8 cellular contexts compared by ENCODE assay signal in genomic region chr10:69318087-69318996, GRCh38. TPM values are rescaled to one million over a fixed set of nuclear protein-coding genes. Genes with fewer than 3 reads are reported as not detected.
DNase-seq lines count a peak whose midpoint lies in the region; ATAC-seq and TF ChIP-seq lines count a peak whose summit lies in the region.

No MANE protein-coding gene starts in this region.

- H3K4me3 ChIP-seq in HUES6 (ENCODE audit: low read depth, low read length) = peak overlapping the region; percentile 96
- H3K4me3 ChIP-seq in naive thymus-derived CD4-positive, alpha-beta T cell (ENCODE audit: low read length) = peak overlapping the region; percentile 85

- peak overlapping the region; percentile 98 to 99 for H3K4me3 Mint-ChIP-seq in activated T-cell treated with anti-CD3 and anti-CD28 coated beads, Interleukin-2, amount 50 U/mL, for 72 hours
- H3K4me3 Mint-ChIP-seq in naive thymus-derived CD4-positive, alpha-beta T cell = peak overlapping the region; percentile 86 to 99 (median 96)
- peak overlapping the region; percentile 97 to 99 for H3K4me3 Mint-ChIP-seq in stimulated activated naive B cell treated with anti-CD40 and anti-IgM and Interleukin-4, amounts not matched to agents 10 μg/mL and 1 μg/mL and 100 μg/mL, for 72 hours

- no peaks in the 10 kb centered on the region for H3K9me3 ChIP-seq in HUES6 (ENCODE audit: control insufficient read depth, insufficient read depth, low read depth, low read length)
- H3K9me3 ChIP-seq in naive thymus-derived CD4-positive, alpha-beta T cell (ENCODE audit: control insufficient read depth in 2 of 3, low read length in 3 of 3) = no peaks in the 10 kb centered on the region

- peak overlapping the region; percentile 66; the same call in 1 of the 2 replicates for H3K27ac ChIP-seq in HUES6 (ENCODE audit: low read depth, low read length)
- peak overlapping the region; percentile 90 for H3K27ac ChIP-seq in naive thymus-derived CD4-positive, alpha-beta T cell (ENCODE audit: low read depth, low read length)

- peak overlapping the region; percentile 83 for H3K9ac ChIP-seq in HUES6 (ENCODE audit: low read length)

- H3K27ac Mint-ChIP-seq in activated T-cell treated with anti-CD3 and anti-CD28 coated beads, Interleukin-2, amount 50 U/mL, for 72 hours = peak overlapping the region; percentile 76
- peak overlapping the region; percentile 51 to 97 (median 90) for H3K27ac Mint-ChIP-seq in naive thymus-derived CD4-positive, alpha-beta T cell
- H3K27ac Mint-ChIP-seq in stimulated activated naive B cell treated with anti-CD40 and anti-IgM and Interleukin-4, amounts not matched to agents 10 μg/mL and 1 μg/mL and 100 μg/mL, for 72 hours = peak overlapping the region; percentile 96

- intact Hi-C loops in naive thymus-derived CD4-positive, alpha-beta T cell (cut with micrococcal nuclease) = loop anchor here (1.0 to 10.0 kb wide), 16 partner anchors 10 to 1556 kb away; partner anchors contain the start of genes SUPV3L1 (in 2 of the 2), TYSND1 (in 2 of the 2), VPS26A (in 2 of the 2) and DDX21 (in 1 of the 2)

- H3K9me3 Mint-ChIP-seq in activated T-cell treated with anti-CD3 and anti-CD28 coated beads, Interleukin-2, amount 50 U/mL, for 72 hours = no peaks in the 10 kb centered on the region
- no peaks in the 10 kb centered on the region for H3K9me3 Mint-ChIP-seq in naive thymus-derived CD4-positive, alpha-beta T cell
- H3K9me3 Mint-ChIP-seq in stimulated activated naive B cell treated with anti-CD40 and anti-IgM and Interleukin-4, amounts not matched to agents 10 μg/mL and 1 μg/mL and 100 μg/mL, for 72 hours = no peaks in the 10 kb centered on the region

- peak; percentile 82 for ATAC-seq in GM21390 (IDR thresholded peaks at IDR 0.05; ENCODE audit: unreplicated experiment)
- ATAC-seq in activated T-cell treated with anti-CD3 and anti-CD28 coated beads, Interleukin-2, amount 50 U/mL, for 72 hours (replicated peaks in 1 of 2) = peak; percentile 86 to 92
- ATAC-seq in naive thymus-derived CD4-positive, alpha-beta T cell = peak; percentile 97
- peak; percentile 90 to 93 for ATAC-seq in stimulated activated naive B cell treated with anti-CD40 and anti-IgM and Interleukin-4, amounts not matched to agents 10 μg/mL and 1 μg/mL and 100 μg/mL, for 72 hours (replicated peaks)

- no peaks in the 10 kb centered on the region for H3K27me3 Mint-ChIP-seq in activated T-cell treated with anti-CD3 and anti-CD28 coated beads, Interleukin-2, amount 50 U/mL, for 72 hours (ENCODE audit: low read depth)
- H3K27me3 Mint-ChIP-seq in naive thymus-derived CD4-positive, alpha-beta T cell = no peaks in the 10 kb centered on the region
- H3K27me3 Mint-ChIP-seq in stimulated activated naive B cell treated with anti-CD40 and anti-IgM and Interleukin-4, amounts not matched to agents 10 μg/mL and 1 μg/mL and 100 μg/mL, for 72 hours = no peaks in the 10 kb centered on the region

- H3K36me3 Mint-ChIP-seq in activated T-cell treated with anti-CD3 and anti-CD28 coated beads, Interleukin-2, amount 50 U/mL, for 72 hours (ENCODE audit: insufficient read depth in 2 of 2) = peaks cover 1 to 5% of the 10 kb centered on the region in 2 donors
- peaks cover 0 to 4% (median 0%) of the 10 kb centered on the region in 5 donors for H3K36me3 Mint-ChIP-seq in naive thymus-derived CD4-positive, alpha-beta T cell
- no peaks in the 10 kb centered on the region for H3K36me3 Mint-ChIP-seq in stimulated activated naive B cell treated with anti-CD40 and anti-IgM and Interleukin-4, amounts not matched to agents 10 μg/mL and 1 μg/mL and 100 μg/mL, for 72 hours

- no peaks in the 10 kb centered on the region for H3K27me3 ChIP-seq in HUES6 (ENCODE audit: control insufficient read depth, insufficient read depth, low read length)
- H3K27me3 ChIP-seq in naive thymus-derived CD4-positive, alpha-beta T cell (ENCODE audit: control insufficient read depth in 2 of 2, insufficient read depth in 2 of 2, low read length in 2 of 2) = no peaks in the 10 kb centered on the region

- H3K36me3 ChIP-seq in HUES6 (ENCODE audit: control insufficient read depth, insufficient read depth, low read length) = no peaks in the 10 kb centered on the region
- peaks cover 0 to 5% (median 0%) of the 10 kb centered on the region in 3 experiments for H3K36me3 ChIP-seq in naive thymus-derived CD4-positive, alpha-beta T cell (ENCODE audit: control insufficient read depth in 2 of 3, insufficient read depth in 3 of 3, low read length in 3 of 3)

- POLR2A ChIA-PET in naive thymus-derived CD4-positive, alpha-beta T cell (lab: Charles Lee) = interaction anchor here (0.6 to 4.6 kb wide), 25 partner anchors 9 to 133 kb away, joined by 3 to 65 read pairs (median 4); partner anchors contain the start of gene TSPAN15

- H3K4me1 ChIP-seq in HUES6 (ENCODE audit: control insufficient read depth, insufficient read depth, low read length) = peaks cover 64% of the 10 kb centered on the region
- peaks cover 22 to 26% of the 10 kb centered on the region in 2 donors for H3K4me1 ChIP-seq in naive thymus-derived CD4-positive, alpha-beta T cell (ENCODE audit: control insufficient read depth in 2 of 2, insufficient read depth in 2 of 2, low read length in 2 of 2)

- CTCF ChIA-PET in naive thymus-derived CD4-positive, alpha-beta T cell (lab: Charles Lee) = interaction anchor here (0.6 to 1.7 kb wide), 6 partner anchors 9 to 331 kb away, joined by 3 to 5 read pairs (median 4); no protein-coding TSS in a partner anchor

- H3K4me1 Mint-ChIP-seq in activated T-cell treated with anti-CD3 and anti-CD28 coated beads, Interleukin-2, amount 50 U/mL, for 72 hours (ENCODE audit: low read depth) = peaks cover 63% of the 10 kb centered on the region
- peaks cover 7 to 49% (median 37%) of the 10 kb centered on the region in 7 donors for H3K4me1 Mint-ChIP-seq in naive thymus-derived CD4-positive, alpha-beta T cell
- peaks cover 10 to 36% of the 10 kb centered on the region in 2 donors for H3K4me1 Mint-ChIP-seq in stimulated activated naive B cell treated with anti-CD40 and anti-IgM and Interleukin-4, amounts not matched to agents 10 μg/mL and 1 μg/mL and 100 μg/mL, for 72 hours

- peak; percentile 78 for DNase-seq in DMS114 treated with DMSO at 0.1 percent for 48 hours (lab: John Stamatoyannopoulos, UW; ENCODE audit: unreplicated experiment)
- DNase-seq in activated T-cell treated with anti-CD3 and anti-CD28 coated beads, Interleukin-2, amount 50 U/mL, for 72 hours = peak; percentile 95
- peak; percentile 86 for DNase-seq in fibroblast of gingiva (ENCODE audit: low read depth)
- DNase-seq in naive thymus-derived CD4-positive, alpha-beta T cell = peak; percentile 88 to 96 (median 91)
- DNase-seq in stimulated activated naive B cell treated with anti-CD40 and anti-IgM and Interleukin-4, amounts not matched to agents 10 μg/mL and 1 μg/mL and 100 μg/mL, for 72 hours = peak; percentile 89

TF ChIP-seq in PFSK-1, 5 proteins besides CTCF, POLR2A, EP300 and RAD21:
- TF ChIP-seq SIN3A (IDR thresholded peaks at IDR 0.05; ENCODE audit: borderline replicate concordance, insufficient read depth, low read length) = no peak
- TF ChIP-seq FOXP2 (optimal IDR thresholded peaks at IDR 0.05; ENCODE audit: borderline replicate concordance, extremely low read depth, extremely low read length, insufficient read depth) = peak; percentile 83
- TF ChIP-seq POLR2AphosphoS5 (IDR thresholded peaks at IDR 0.05; ENCODE audit: low read depth, low read length) = no peak
- no peak for TF ChIP-seq REST (IDR thresholded peaks at IDR 0.05; ENCODE audit: insufficient read depth in 1 of 2, low read depth in 2 of 2, low read length in 2 of 2)
- no peak for TF ChIP-seq TAF1 (IDR thresholded peaks at IDR 0.05; ENCODE audit: borderline replicate concordance, insufficient read depth, low read length)

RNA-seq across cellular contexts. Expression of gene HK1, which starts 40.0 kb away (rescaled TPM):
- polyA plus RNA-seq in PFSK-1 (2012; ENCODE audit: insufficient read length, low read depth) = 295 TPM
- total RNA-seq in activated T-cell treated with anti-CD3 and anti-CD28 coated beads, Interleukin-2, amount 50 U/mL, for 72 hours = 100 to 1,000 TPM; 143 to 149 TPM
- 100 to 1,000 TPM in 1 of 5 experiments, 10 to 100 TPM in 4; 60.1 to 144 (median 66.3) TPM for total RNA-seq in naive thymus-derived CD4-positive, alpha-beta T cell
- polyA plus RNA-seq in naive thymus-derived CD4-positive, alpha-beta T cell = 100 to 1,000 TPM in 1 of 2 donors, 10 to 100 TPM in 1; 95.5 to 138 TPM

Comparison
In these comparisons a context has a peak if more than half of its experiments do, and no peak if none do; other contexts are left out.
1. Peak in every context shown above with its lines: DNase-seq, ATAC-seq, H3K4me3 ChIP-seq and H3K27ac ChIP-seq.